ENCODE assay signal across 8 cellular contexts in genomic region chr3:36677331-36678007, GRCh38.
DNase-seq lines count a peak whose midpoint lies in the region; ATAC-seq and TF ChIP-seq lines count a peak whose summit lies in the region.

No MANE protein-coding gene starts in this region.

- H3K27me3 Mint-ChIP-seq in activated naive CD8-positive, alpha-beta T cell treated with anti-CD3 and anti-CD28 coated beads, Interleukin-2, amount 50 U/mL, for 24 hours: peaks cover 4% of the 10 kb centered on the region

- WGBS in prostate gland: 70% methylated on average over 2 of the region's 2 CpGs

- H3K4me3 Mint-ChIP-seq in activated naive CD8-positive, alpha-beta T cell treated with anti-CD3 and anti-CD28 coated beads, Interleukin-2, amount 50 U/mL, for 24 hours: no peak overlapping the region

- H3K4me1 Mint-ChIP-seq in activated naive CD8-positive, alpha-beta T cell treated with anti-CD3 and anti-CD28 coated beads, Interleukin-2, amount 50 U/mL, for 24 hours: peaks cover 2% of the 10 kb centered on the region

- no peak for TF ChIP-seq CTCF in prostate gland (IDR thresholded peaks at IDR 0.05)
- no peak for TF ChIP-seq CTCF in GM13976 (IDR thresholded peaks at IDR 0.05; ENCODE audit: borderline replicate concordance, control extremely low read depth, extremely low read depth, insufficient read depth, missing control alignments)

- peak; percentile 68 for ATAC-seq in GM19395 (IDR thresholded peaks at IDR 0.05; ENCODE audit: unreplicated experiment)
- peak; percentile 56 for ATAC-seq in HG03280 (IDR thresholded peaks at IDR 0.05; ENCODE audit: unreplicated experiment)
- no peak for ATAC-seq in activated naive CD8-positive, alpha-beta T cell treated with anti-CD3 and anti-CD28 coated beads, Interleukin-2, amount 50 U/mL, for 24 hours

- intact Hi-C loops in prostate gland (cut with DNase I): no loop called here

- no peaks in the 10 kb centered on the region for H3K36me3 ChIP-seq in prostate gland

- DNase-seq in ACHN (peak; percentile 96), T47D (ENCODE audit: low read depth in 1 of 2, low spot score in 1 of 2) (peak; percentile 13 to 67), cerebellum (ENCODE audit: low spot score) (no peak), prostate gland (ENCODE audit: low spot score) (no peak), GM13976 (ENCODE audit: low spot score) (no peak)
- DNase-seq in activated naive CD8-positive, alpha-beta T cell treated with anti-CD3 and anti-CD28 coated beads, Interleukin-2, amount 50 U/mL, for 24 hours: no peak

- no peak for TF ChIP-seq POLR2A in prostate gland (IDR thresholded peaks at IDR 0.05)

- no peaks in the 10 kb centered on the region for H3K4me1 ChIP-seq in prostate gland (replicated peaks)

- H3K36me3 Mint-ChIP-seq in activated naive CD8-positive, alpha-beta T cell treated with anti-CD3 and anti-CD28 coated beads, Interleukin-2, amount 50 U/mL, for 24 hours (ENCODE audit: low read depth): peaks cover 3% of the 10 kb centered on the region

- peaks cover 31% of the 10 kb centered on the region for H3K9me3 Mint-ChIP-seq in activated naive CD8-positive, alpha-beta T cell treated with anti-CD3 and anti-CD28 coated beads, Interleukin-2, amount 50 U/mL, for 24 hours

- in situ Hi-C loops in ACHN (cut with HindIII; ENCODE audit: low pct_ligation_motif_present, low pct_unique_long_range_greater_than_20kb, low sequenced_read_pairs) (no loop called here), T47D (cut with HindIII; ENCODE audit: low pct_unique_long_range_greater_than_20kb, low sequenced_read_pairs) (no loop called here), GM13976 (cut with MboI; ENCODE audit: low sequenced_read_pairs, unreplicated experiment) (no loop called here)

- H3K27ac ChIP-seq in prostate gland: no peak overlapping the region

- H3K4me3 ChIP-seq in prostate gland: no peak overlapping the region

- H3K27ac Mint-ChIP-seq in activated naive CD8-positive, alpha-beta T cell treated with anti-CD3 and anti-CD28 coated beads, Interleukin-2, amount 50 U/mL, for 24 hours: no peak overlapping the region

- no peaks in the 10 kb centered on the region for H3K27me3 ChIP-seq in prostate gland (replicated peaks; ENCODE audit: insufficient read depth)

- no peaks in the 10 kb centered on the region for H3K9me3 ChIP-seq in prostate gland

Comparison
In these comparisons a context has a peak if more than half of its experiments do, and no peak if none do; other contexts are left out.
1. DNase-seq: peak in ACHN (single experiment) and T47D (2 of 2); none in cerebellum (single experiment), prostate gland (single experiment), GM13976 (single experiment) and activated naive CD8-positive, alpha-beta T cell treated with anti-CD3 and anti-CD28 coated beads, Interleukin-2, amount 50 U/mL, for 24 hours (single experiment).